9 cellular contexts compared by ENCODE assay signal in the genomic region with DNA sequence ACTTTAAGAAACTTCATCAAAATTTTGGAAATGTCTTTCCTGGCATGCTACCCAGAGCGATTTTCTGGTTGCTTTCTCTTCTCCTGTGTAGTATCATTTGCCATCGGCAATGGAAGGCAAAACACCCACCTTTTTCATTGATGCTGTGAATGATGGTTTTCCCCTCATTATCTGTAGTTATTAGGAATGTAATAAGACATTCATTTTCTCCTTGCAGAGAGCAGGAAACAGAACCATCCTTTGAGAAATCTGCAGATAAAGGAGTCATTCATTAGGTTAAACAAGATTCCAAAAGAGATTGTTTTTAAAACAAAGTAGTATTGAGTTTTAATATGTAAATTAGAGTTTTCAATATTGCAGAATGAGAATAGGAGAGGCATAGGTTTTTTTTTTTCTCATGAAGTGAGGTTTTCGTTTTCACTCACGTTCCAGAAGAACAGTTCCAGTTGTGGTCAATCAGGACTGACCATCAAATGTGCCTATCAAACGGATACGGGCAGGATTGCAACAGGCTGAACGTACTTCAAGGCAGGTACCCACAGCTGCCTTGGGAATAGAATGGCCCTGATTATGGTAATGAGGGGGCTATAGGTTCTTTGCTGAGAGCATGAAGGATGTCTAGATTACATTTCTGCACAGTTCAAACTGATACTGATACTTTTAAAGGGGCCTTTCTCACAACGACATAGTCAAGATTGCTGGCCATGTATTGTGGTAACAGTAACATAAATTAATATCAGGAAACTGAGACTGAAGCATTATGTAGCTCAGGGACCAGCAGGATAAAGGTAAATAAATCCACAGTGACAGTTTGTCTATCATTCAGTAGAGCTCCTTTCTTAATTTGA. TPM values are rescaled to one million over a fixed set of nuclear protein-coding genes. Genes with fewer than 3 reads are reported as not detected.
A peak's percentile ranks its signal among the peaks of the same experiment; 100 is the strongest.
DNase-seq lines count a peak whose midpoint lies in the region; ATAC-seq and TF ChIP-seq lines count a peak whose summit lies in the region.
"Had no signal": no experiment of that assay in that cellular context is flagged by ENCODE, and none has a peak within 500 bp of the region (broad histone marks: within the 10 kb centered on the region; RNA-seq: fewer than 3 reads in every experiment).

No MANE protein-coding gene starts in this region.

- H3K4me1 ChIP-seq in SJCRH30 = no peaks in the 10 kb centered on the region

- H3K36me3 ChIP-seq in SJCRH30 = peaks cover 2% of the 10 kb centered on the region; the same call in 1 of the 2 replicates

- TF ChIP-seq CTCF in GM12865 (IDR thresholded peaks at IDR 0.05; ENCODE audit: insufficient read depth, low read depth, low read length, missing control alignments) (no peak), omental fat pad (IDR thresholded peaks at IDR 0.05) (no peak)

- DNase-seq in GM12865 (ENCODE audit: low read depth) = peak; percentile 72
- no peak for DNase-seq in SJCRH30
- DNase-seq in omental fat pad (ENCODE audit: low spot score) = no peak
- DNase-seq in NCI-H1048 (lab: John Stamatoyannopoulos, UW) = no peak
- DNase-seq in NCI-H2081 (lab: John Stamatoyannopoulos, UW) = no peak
- DNase-seq: anterior cingulate cortex had no signal

- H3K4me3 ChIP-seq in GM12865 (ENCODE audit: low read depth, low read length) (no peak overlapping the region), SJCRH30 (no peak overlapping the region)

- no peak overlapping the region for H3K27ac ChIP-seq in SJCRH30

- peaks cover 6% of the 10 kb centered on the region; the same call in 1 of the 2 replicates for H3K9me3 ChIP-seq in SJCRH30 (replicated peaks)

- no peaks in the 10 kb centered on the region for H3K27me3 ChIP-seq in SJCRH30

- ATAC-seq in GM19438 (IDR thresholded peaks at IDR 0.05; ENCODE audit: low read depth, unreplicated experiment) = peak; percentile 68
- peak; percentile 61 for ATAC-seq in HG02763 (IDR thresholded peaks at IDR 0.05; ENCODE audit: unreplicated experiment)
- ATAC-seq in HG03439 (IDR thresholded peaks at IDR 0.05; ENCODE audit: unreplicated experiment) = peak; percentile 76
- ATAC-seq in omental fat pad (ENCODE audit: low FRiP score) = no peak

RNA-seq across cellular contexts. Expression of a gene that starts 49.8 kb away (rescaled TPM):
- not detected in 2 replicates for total RNA-seq in SJCRH30 (2014; rRNA removed; shearing (Covaris generic))
- total RNA-seq in omental fat pad = 10 to 100 TPM in 3 of 4 donors, 1 to 10 TPM in 1; 6.5 to 13.5 (median 12.5) TPM
